Comparison of ENCODE assay signal across 17 cellular contexts in genomic region chr7:51016546-51016945, GRCh38.
DNase-seq lines count a peak whose midpoint lies in the region; ATAC-seq, FAIRE-seq and TF ChIP-seq lines count a peak whose summit lies in the region.
"Had no signal": no experiment of that assay in that cellular context is flagged by ENCODE, and none has a peak within 500 bp of the region (broad histone marks: within the 10 kb centered on the region; RNA-seq: fewer than 3 reads in every experiment).

No MANE protein-coding gene starts in this region.

- H3K27ac ChIP-seq in right cardiac atrium (ENCODE audit: low read length): no peak overlapping the region
- H3K27ac ChIP-seq in coronary artery: no peak overlapping the region
- H3K27ac ChIP-seq in HepG2 (ENCODE audit: extremely low read length, insufficient read depth, low read length): no peak overlapping the region
- H3K27ac ChIP-seq in OCI-LY7 (ENCODE audit: low read depth, low read length, poor library complexity, severe bottlenecking): no peak overlapping the region
- H3K27ac ChIP-seq: BLaER1 treated with 17β-estradiol and CSF1 and Interleukin-3, amounts not matched to agents 10 nM and 100 nM had no signal

- no peak for FAIRE-seq in HepG2 (lab: Jason Lieb, UNC)
- FAIRE-seq: HTR-8/SVneo had no signal

- POLR2A ChIA-PET in HepG2 (lab: Yijun Ruan, JAX) (no interaction called here), OCI-LY7 (lab: Charles Lee) (no interaction called here)

- WGBS in right cardiac atrium: 96% methylated on average over 9 of the region's 9 CpGs
- 94% methylated on average over 4 of the region's 9 CpGs for WGBS in HepG2 (ENCODE audit: low lambda C conversion rate)

- H3K4me3 ChIP-seq in right cardiac atrium (ENCODE audit: low read length): no peak overlapping the region
- H3K4me3 ChIP-seq in coronary artery: no peak overlapping the region
- H3K4me3 ChIP-seq in HepG2 (replicated peaks in 1 of 3; ENCODE audit: insufficient read depth in 1 of 3, low read depth in 2 of 3, low read length in 3 of 3): no peak overlapping the region
- H3K4me3 ChIP-seq in OCI-LY7 (ENCODE audit: low read depth, low read length, poor library complexity, severe bottlenecking): no peak overlapping the region
- H3K4me3 ChIP-seq: BLaER1 treated with 17β-estradiol and CSF1 and Interleukin-3, amounts not matched to agents 10 nM and 100 nM had no signal

- BruUV-seq in HepG2 (replicated peaks; lab: Mats Ljungman, UMichigan) (no TSS peak), OCI-LY7 (replicated peaks; lab: Mats Ljungman, UMichigan) (no TSS peak)

- DNase-seq in cardiac septum (ENCODE audit: low spot score) (peak; percentile 31), right cardiac atrium (no peak), coronary artery (ENCODE audit: low spot score) (peak; percentile 60), HepG2 (ENCODE audit: low spot score) (no peak), osteocyte (ENCODE audit: extremely low spot score, unreplicated experiment) (peak; percentile 69), globus pallidus (ENCODE audit: low spot score) (no peak), OCI-LY7 (ENCODE audit: low spot score) (no peak)
- DNase-seq: Calu3; CD8-positive, alpha-beta T cell; DMS79 treated with DMSO at 0.1 percent for 48 hours; GF-D8; HCEC 1CT had no signal

- H2AFZ ChIP-seq in HepG2 (ENCODE audit: low read length): no peak overlapping the region
- no peak overlapping the region for H2AFZ ChIP-seq in OCI-LY7 (ENCODE audit: low read length)

- no peaks in the 10 kb centered on the region for H3K9me3 Mint-ChIP-seq in osteocyte (ENCODE audit: unreplicated experiment)
- H3K9me3 Mint-ChIP-seq: CD8-positive, alpha-beta T cell had no signal

- H3K79me2 ChIP-seq in HepG2 (ENCODE audit: insufficient read depth, low read length) (no peaks in the 10 kb centered on the region), OCI-LY7 (ENCODE audit: insufficient read depth, low read depth, low read length) (no peaks in the 10 kb centered on the region)

- H3K4me1 ChIP-seq in right cardiac atrium (ENCODE audit: control insufficient read depth, insufficient read depth, low read length): no peaks in the 10 kb centered on the region
- peaks cover 11% of the 10 kb centered on the region for H3K4me1 ChIP-seq in HepG2 (ENCODE audit: insufficient read depth, low read length)
- no peaks in the 10 kb centered on the region for H3K4me1 ChIP-seq in OCI-LY7 (ENCODE audit: insufficient read depth, low read length, poor library complexity, severe bottlenecking)

- H3K4me3 Mint-ChIP-seq in osteocyte (ENCODE audit: unreplicated experiment): no peak overlapping the region
- H3K4me3 Mint-ChIP-seq: B cell; CD8-positive, alpha-beta T cell; IgD-negative memory B cell had no signal

- H4K20me1 ChIP-seq in HepG2 (ENCODE audit: insufficient read depth, low read length) (no peaks in the 10 kb centered on the region), OCI-LY7 (ENCODE audit: insufficient read depth, low read length) (no peaks in the 10 kb centered on the region)
- H4K20me1 ChIP-seq: BLaER1 treated with 17β-estradiol and CSF1 and Interleukin-3, amounts not matched to agents 10 nM and 100 nM had no signal

- TF ChIP-seq RAD21 in HepG2 (CRISPR knock-in tag; IDR thresholded peaks at IDR 0.05): no peak

- H3K4me2 ChIP-seq in HepG2 (ENCODE audit: low read depth, low read length) (no peak overlapping the region), OCI-LY7 (ENCODE audit: low read length) (no peak overlapping the region)
- H3K4me2 ChIP-seq: BLaER1 treated with 17β-estradiol and CSF1 and Interleukin-3, amounts not matched to agents 10 nM and 100 nM had no signal

- TF ChIP-seq EP300 in HepG2 (IDR thresholded peaks at IDR 0.05; ENCODE audit: low read depth in 2 of 2, low read length in 2 of 2): no peak
- TF ChIP-seq EP300 in HepG2 (CRISPR knock-in tag; IDR thresholded peaks at IDR 0.05; ENCODE audit: borderline replicate concordance): no peak

- no peak for TF ChIP-seq CTCF in coronary artery (IDR thresholded peaks at IDR 0.05)
- no peak for TF ChIP-seq CTCF in HepG2 (CRISPR knock-in tag; IDR thresholded peaks at IDR 0.05)
- no peak for TF ChIP-seq CTCF in osteocyte (IDR thresholded peaks at IDR 0.05)
- TF ChIP-seq CTCF in OCI-LY7 (conservative IDR thresholded peaks at IDR 0.05; ENCODE audit: low read length): no peak

- CTCF ChIA-PET in HepG2 (lab: Yijun Ruan, JAX; ENCODE audit: low intra/inter-chr PET ratio, low total read pairs) (no interaction called here), OCI-LY7 (lab: Charles Lee; ENCODE audit: unreplicated experiment) (no interaction called here)

- ATAC-seq in right cardiac atrium: no peak
- no peak for ATAC-seq in HepG2
- ATAC-seq in HG03175 (IDR thresholded peaks at IDR 0.05; ENCODE audit: unreplicated experiment): no peak
- ATAC-seq: CD8-positive, alpha-beta T cell had no signal

- no peaks in the 10 kb centered on the region for H3K27me3 ChIP-seq in right cardiac atrium (ENCODE audit: control insufficient read depth, insufficient read depth)
- peaks cover 2 to 16% of the 10 kb centered on the region in 2 experiments; a peak in 2 of 5 replicates for H3K27me3 ChIP-seq in HepG2 (ENCODE audit: control insufficient read depth in 1 of 2, insufficient read depth in 2 of 2, low read length in 2 of 2)
- H3K27me3 ChIP-seq: BLaER1 treated with 17β-estradiol and CSF1 and Interleukin-3, amounts not matched to agents 10 nM and 100 nM had no signal

- H3K27ac Mint-ChIP-seq in osteocyte (ENCODE audit: unreplicated experiment): no peak overlapping the region
- H3K27ac Mint-ChIP-seq: B cell; CD8-positive, alpha-beta T cell; IgD-negative memory B cell had no signal

- in situ Hi-C loops in HepG2 (cut with HindIII; ENCODE audit: extremely low pct_ligation_motif_present, low pct_unique_long_range_greater_than_20kb): no loop called here

- H3K36me3 ChIP-seq in HepG2 (replicated peaks in 1 of 2; ENCODE audit: control insufficient read depth in 1 of 2, insufficient read depth in 2 of 2, low read length in 2 of 2) (no peaks in the 10 kb centered on the region), OCI-LY7 (ENCODE audit: insufficient read depth, low read length) (no peaks in the 10 kb centered on the region)
- H3K36me3 ChIP-seq: BLaER1 treated with 17β-estradiol and CSF1 and Interleukin-3, amounts not matched to agents 10 nM and 100 nM had no signal

- TF ChIP-seq POLR2A in HepG2 (IDR thresholded peaks at IDR 0.05; ENCODE audit: insufficient read depth in 1 of 2, low read depth in 2 of 2, low read length in 2 of 2): no peak

- no peaks in the 10 kb centered on the region for H3K36me3 Mint-ChIP-seq in osteocyte (ENCODE audit: unreplicated experiment)
- H3K36me3 Mint-ChIP-seq: CD8-positive, alpha-beta T cell; IgD-negative memory B cell had no signal

- intact Hi-C loops in cardiac septum (cut with DNase I): no loop called here
- intact Hi-C loops in right cardiac atrium (cut with DNase I): no loop called here
- intact Hi-C loops in HepG2 (cut with micrococcal nuclease; ENCODE audit: unreplicated experiment): no loop called here
- intact Hi-C loops in OCI-LY7 (cut with micrococcal nuclease; ENCODE audit: unreplicated experiment): no loop called here

- H3K27me3 Mint-ChIP-seq in osteocyte (ENCODE audit: unreplicated experiment): peaks cover 6% of the 10 kb centered on the region
- H3K27me3 Mint-ChIP-seq: B cell had no signal

- H3K9me3 ChIP-seq in right cardiac atrium (ENCODE audit: control insufficient read depth, low read length) (no peaks in the 10 kb centered on the region), HepG2 (ENCODE audit: low read length) (no peaks in the 10 kb centered on the region), OCI-LY7 (ENCODE audit: low read length) (no peaks in the 10 kb centered on the region)
- H3K9me3 ChIP-seq: BLaER1 treated with 17β-estradiol and CSF1 and Interleukin-3, amounts not matched to agents 10 nM and 100 nM had no signal

- H3K9ac ChIP-seq in HepG2 (ENCODE audit: insufficient read depth, low read depth, low read length): no peak overlapping the region
- H3K9ac ChIP-seq: BLaER1 treated with 17β-estradiol and CSF1 and Interleukin-3, amounts not matched to agents 10 nM and 100 nM had no signal

- H3K9me2 ChIP-seq in OCI-LY7 (ENCODE audit: insufficient read depth, low read length): no peaks in the 10 kb centered on the region

- H3K4me1 Mint-ChIP-seq in osteocyte (ENCODE audit: unreplicated experiment): no peaks in the 10 kb centered on the region
- H3K4me1 Mint-ChIP-seq: B cell, IgD-negative memory B cell had no signal

TF ChIP-seq in HepG2, 621 proteins besides CTCF, POLR2A, EP300 and RAD21:
- TF ChIP-seq HNRNPL (IDR thresholded peaks at IDR 0.05; ENCODE audit: low read depth, low read length): 0 out of 2 replicates have a peak, but pooled peaks have one; percentile 60
- no peak for TF ChIP-seq SNRNP70 (IDR thresholded peaks at IDR 0.05; ENCODE audit: low read depth, low read length)
TF ChIP-seq in HepG2: peak in this region for 1.

Comparison
In these comparisons a context has a peak if more than half of its experiments do, and no peak if none do; other contexts are left out.
1. DNase-seq: peak in cardiac septum (single experiment), coronary artery (single experiment) and osteocyte (single experiment); none in right cardiac atrium (0 of 3), HepG2 (single experiment), globus pallidus (single experiment) and OCI-LY7 (single experiment).